ENCODE assay signal across 1 cellular context in the genomic region with DNA sequence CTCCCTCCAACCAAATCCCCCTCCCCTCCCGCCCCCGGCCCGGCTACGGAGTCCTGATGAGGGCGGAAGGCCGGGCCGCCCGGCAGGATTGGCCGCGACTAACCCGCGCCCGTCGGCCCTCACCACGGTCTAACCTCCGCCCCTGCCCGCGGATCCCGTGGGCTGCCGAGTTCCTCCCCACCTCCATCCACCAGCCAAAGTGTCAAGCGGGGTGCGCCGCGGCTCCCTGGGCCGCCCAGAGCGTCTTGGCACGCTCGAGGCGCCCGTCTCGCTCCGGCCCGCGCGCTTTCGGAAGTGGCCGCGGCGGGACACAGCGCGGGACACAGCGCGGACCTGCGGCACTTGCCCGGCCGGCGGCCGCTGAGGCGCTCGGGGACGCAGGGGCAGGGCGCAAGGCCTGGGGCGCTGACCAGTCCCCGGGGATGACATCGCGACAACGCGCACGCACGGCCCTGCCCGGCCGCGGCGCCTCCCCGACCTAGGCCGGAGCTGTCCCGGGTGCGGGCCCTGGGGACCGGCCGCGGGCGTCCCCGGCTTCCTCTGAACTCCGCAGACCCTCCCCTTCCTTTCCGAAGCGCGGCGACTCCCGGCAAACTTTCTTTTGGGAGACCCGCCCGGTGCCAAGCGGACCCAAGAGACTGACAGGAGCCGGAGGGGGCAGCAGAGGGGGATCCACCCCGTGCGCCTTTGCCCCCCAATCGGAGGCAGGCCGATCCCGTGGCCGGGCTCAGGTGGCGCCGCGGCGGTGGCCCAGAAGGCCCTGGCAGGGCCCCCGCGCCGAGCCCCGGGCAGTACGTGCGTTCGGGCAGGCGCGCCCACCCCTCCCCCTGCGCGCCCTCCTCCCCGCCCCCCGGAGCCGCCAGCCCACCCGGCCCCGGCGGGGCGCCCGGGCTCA.
TF ChIP-seq lines count a peak whose summit lies in the region.

No MANE protein-coding gene starts in this region.

TF ChIP-seq in endothelial cell of umbilical vein, 7 proteins besides CTCF, POLR2A, EP300 and RAD21 (continued from another document):
- TF ChIP-seq GATA2 (IDR thresholded peaks at IDR 0.05; ENCODE audit: insufficient read depth, insufficient read length, low read depth, low read length): no peak
- TF ChIP-seq POLR2AphosphoS5 (IDR thresholded peaks at IDR 0.05; ENCODE audit: insufficient read depth, low read depth, low read length): no peak
- TF ChIP-seq EZH2 (IDR thresholded peaks at IDR 0.05; ENCODE audit: borderline replicate concordance, low read depth, low read length, severe bottlenecking): no peak
